In the genomic region with DNA sequence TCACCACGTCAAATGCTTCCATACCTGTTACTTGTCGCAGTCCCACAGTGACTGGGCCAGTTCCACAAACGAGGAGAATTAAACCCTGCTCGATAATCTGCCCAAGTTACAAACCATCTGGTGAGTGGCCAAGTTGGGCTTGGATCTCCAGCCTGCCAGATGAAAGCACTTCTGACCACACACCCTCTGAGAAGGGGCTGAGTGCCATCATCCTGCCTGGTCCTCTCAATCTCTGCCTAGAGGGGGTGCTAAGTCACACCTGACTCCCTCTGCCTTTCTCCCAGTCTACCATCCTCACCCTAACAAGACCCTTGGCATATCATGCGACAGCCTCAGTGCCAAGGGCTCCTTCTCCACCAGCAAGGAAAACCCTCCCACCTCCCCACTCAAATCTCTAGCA, we compare ENCODE assay signal across 2 cellular contexts.
TF ChIP-seq lines count a peak whose summit lies in the region.

No MANE protein-coding gene starts in this region.

TF ChIP-seq in HepG2, 621 proteins besides CTCF, POLR2A, EP300 and RAD21:
- TF ChIP-seq ZNF124 (CRISPR knock-in tag; IDR thresholded peaks at IDR 0.05): no peak
- TF ChIP-seq, protein P1, sequence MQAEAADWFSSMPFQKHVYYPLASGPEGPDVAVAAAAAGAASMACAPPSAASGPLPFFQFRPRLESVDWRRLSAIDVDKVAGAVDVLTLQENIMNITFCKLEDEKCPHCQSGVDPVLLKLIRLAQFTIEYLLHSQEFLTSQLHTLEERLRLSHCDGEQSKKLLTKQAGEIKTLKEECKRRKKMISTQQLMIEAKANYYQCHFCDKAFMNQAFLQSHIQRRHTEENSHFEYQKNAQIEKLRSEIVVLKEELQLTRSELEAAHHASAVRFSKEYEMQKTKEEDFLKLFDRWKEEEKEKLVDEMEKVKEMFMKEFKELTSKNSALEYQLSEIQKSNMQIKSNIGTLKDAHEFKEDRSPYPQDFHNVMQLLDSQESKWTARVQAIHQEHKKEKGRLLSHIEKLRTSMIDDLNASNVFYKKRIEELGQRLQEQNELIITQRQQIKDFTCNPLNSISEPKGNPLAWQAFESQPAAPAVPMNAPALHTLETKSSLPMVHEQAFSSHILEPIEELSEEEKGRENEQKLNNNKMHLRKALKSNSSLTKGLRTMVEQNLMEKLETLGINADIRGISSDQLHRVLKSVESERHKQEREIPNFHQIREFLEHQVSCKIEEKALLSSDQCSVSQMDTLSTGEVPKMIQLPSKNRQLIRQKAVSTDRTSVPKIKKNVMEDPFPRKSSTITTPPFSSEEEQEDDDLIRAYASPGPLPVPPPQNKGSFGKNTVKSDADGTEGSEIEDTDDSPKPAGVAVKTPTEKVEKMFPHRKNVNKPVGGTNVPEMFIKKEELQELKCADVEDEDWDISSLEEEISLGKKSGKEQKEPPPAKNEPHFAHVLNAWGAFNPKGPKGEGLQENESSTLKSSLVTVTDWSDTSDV (CRISPR knock-in tag; IDR thresholded peaks at IDR 0.05): 0 out of 2 replicates have a peak, but pooled peaks have one; percentile 31

TF ChIP-seq in SK-N-SH treated with all-trans-retinoic acid at 6 μM for 48 hours, 23 proteins besides CTCF, POLR2A, EP300 and RAD21:
- no peak for TF ChIP-seq ISL1 (CRISPR knock-in tag; IDR thresholded peaks at IDR 0.05)
- TF ChIP-seq ZNF70 (CRISPR knock-in tag; IDR thresholded peaks at IDR 0.05): no peak
- TF ChIP-seq GLIS3 (CRISPR knock-in tag; IDR thresholded peaks at IDR 0.05): no peak
- TF ChIP-seq, protein P2, sequence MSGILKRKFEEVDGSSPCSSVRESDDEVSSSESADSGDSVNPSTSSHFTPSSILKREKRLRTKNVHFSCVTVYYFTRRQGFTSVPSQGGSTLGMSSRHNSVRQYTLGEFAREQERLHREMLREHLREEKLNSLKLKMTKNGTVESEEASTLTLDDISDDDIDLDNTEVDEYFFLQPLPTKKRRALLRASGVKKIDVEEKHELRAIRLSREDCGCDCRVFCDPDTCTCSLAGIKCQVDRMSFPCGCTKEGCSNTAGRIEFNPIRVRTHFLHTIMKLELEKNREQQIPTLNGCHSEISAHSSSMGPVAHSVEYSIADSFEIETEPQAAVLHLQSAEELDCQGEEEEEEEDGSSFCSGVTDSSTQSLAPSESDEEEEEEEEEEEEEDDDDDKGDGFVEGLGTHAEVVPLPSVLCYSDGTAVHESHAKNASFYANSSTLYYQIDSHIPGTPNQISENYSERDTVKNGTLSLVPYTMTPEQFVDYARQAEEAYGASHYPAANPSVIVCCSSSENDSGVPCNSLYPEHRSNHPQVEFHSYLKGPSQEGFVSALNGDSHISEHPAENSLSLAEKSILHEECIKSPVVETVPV (CRISPR knock-in tag; IDR thresholded peaks at IDR 0.05): no peak
- TF ChIP-seq, protein P3, sequence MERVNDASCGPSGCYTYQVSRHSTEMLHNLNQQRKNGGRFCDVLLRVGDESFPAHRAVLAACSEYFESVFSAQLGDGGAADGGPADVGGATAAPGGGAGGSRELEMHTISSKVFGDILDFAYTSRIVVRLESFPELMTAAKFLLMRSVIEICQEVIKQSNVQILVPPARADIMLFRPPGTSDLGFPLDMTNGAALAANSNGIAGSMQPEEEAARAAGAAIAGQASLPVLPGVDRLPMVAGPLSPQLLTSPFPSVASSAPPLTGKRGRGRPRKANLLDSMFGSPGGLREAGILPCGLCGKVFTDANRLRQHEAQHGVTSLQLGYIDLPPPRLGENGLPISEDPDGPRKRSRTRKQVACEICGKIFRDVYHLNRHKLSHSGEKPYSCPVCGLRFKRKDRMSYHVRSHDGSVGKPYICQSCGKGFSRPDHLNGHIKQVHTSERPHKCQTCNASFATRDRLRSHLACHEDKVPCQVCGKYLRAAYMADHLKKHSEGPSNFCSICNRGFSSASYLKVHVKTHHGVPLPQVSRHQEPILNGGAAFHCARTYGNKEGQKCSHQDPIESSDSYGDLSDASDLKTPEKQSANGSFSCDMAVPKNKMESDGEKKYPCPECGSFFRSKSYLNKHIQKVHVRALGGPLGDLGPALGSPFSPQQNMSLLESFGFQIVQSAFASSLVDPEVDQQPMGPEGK (CRISPR knock-in tag; IDR thresholded peaks at IDR 0.05; ENCODE audit: borderline replicate concordance): no peak
- TF ChIP-seq ZC3H10 (CRISPR knock-in tag; IDR thresholded peaks at IDR 0.05): no peak
- TF ChIP-seq, protein P4, sequence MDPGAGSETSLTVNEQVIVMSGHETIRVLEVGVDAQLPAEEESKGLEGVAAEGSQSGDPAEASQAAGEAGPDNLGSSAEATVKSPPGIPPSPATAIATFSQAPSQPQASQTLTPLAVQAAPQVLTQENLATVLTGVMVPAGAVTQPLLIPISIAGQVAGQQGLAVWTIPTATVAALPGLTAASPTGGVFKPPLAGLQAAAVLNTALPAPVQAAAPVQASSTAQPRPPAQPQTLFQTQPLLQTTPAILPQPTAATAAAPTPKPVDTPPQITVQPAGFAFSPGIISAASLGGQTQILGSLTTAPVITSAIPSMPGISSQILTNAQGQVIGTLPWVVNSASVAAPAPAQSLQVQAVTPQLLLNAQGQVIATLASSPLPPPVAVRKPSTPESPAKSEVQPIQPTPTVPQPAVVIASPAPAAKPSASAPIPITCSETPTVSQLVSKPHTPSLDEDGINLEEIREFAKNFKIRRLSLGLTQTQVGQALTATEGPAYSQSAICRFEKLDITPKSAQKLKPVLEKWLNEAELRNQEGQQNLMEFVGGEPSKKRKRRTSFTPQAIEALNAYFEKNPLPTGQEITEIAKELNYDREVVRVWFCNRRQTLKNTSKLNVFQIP (CRISPR knock-in tag; IDR thresholded peaks at IDR 0.05; ENCODE audit: borderline replicate concordance, low read depth): no peak
- no peak for TF ChIP-seq OSR1 (CRISPR knock-in tag; IDR thresholded peaks at IDR 0.05)
- TF ChIP-seq, protein P5, sequence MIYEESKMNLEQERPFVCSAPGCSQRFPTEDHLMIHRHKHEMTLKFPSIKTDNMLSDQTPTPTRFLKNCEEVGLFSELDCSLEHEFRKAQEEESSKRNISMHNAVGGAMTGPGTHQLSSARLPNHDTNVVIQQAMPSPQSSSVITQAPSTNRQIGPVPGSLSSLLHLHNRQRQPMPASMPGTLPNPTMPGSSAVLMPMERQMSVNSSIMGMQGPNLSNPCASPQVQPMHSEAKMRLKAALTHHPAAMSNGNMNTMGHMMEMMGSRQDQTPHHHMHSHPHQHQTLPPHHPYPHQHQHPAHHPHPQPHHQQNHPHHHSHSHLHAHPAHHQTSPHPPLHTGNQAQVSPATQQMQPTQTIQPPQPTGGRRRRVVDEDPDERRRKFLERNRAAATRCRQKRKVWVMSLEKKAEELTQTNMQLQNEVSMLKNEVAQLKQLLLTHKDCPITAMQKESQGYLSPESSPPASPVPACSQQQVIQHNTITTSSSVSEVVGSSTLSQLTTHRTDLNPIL (CRISPR knock-in tag; IDR thresholded peaks at IDR 0.05; ENCODE audit: low read depth): no peak
- no peak for TF ChIP-seq ZFP30 (CRISPR knock-in tag; IDR thresholded peaks at IDR 0.05)
